14 cellular contexts compared by ENCODE assay signal in the genomic region with DNA sequence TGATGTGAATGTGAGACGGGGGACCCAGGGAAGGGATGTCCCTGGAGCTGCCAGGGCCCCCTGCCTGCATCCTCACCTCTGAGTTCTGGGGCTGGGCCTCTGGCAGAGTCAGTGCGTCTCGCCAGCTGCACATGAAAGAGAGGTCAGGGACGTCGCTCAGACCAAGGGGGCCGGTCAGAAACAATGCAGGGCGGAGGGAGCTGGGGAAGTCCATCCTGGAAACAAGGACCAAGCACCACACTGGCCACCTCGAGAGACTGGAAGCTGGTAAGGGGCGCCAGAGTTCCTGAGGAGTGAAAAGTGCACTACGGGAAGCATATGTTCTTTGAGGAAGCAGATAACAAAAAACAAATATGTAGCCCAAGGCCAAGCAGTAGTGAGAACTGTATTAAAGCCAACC. TPM values are rescaled to one million over a fixed set of nuclear protein-coding genes. Genes with fewer than 3 reads are reported as not detected.
DNase-seq lines count a peak whose midpoint lies in the region; ATAC-seq and TF ChIP-seq lines count a peak whose summit lies in the region.
"Had no signal": no experiment of that assay in that cellular context is flagged by ENCODE, and none has a peak within 500 bp of the region (broad histone marks: within the 10 kb centered on the region; RNA-seq: fewer than 3 reads in every experiment).

No MANE protein-coding gene starts in this region.

- H3K4me3 ChIP-seq in Karpas-422 (ENCODE audit: low read length): no peak overlapping the region
- H3K4me3 ChIP-seq: A549 had no signal

- peak overlapping the region; percentile 94 for H3K4me3 Mint-ChIP-seq in T-helper 2 cell treated with Interferon-gamma antibody and Interleukin-4, amounts not matched to agents 5 μg/mL and 100 μg/mL, for 36 hours
- peak overlapping the region; percentile 92 for H3K4me3 Mint-ChIP-seq in activated B cell treated with CpG ODN at 0.5 μM for 24 hours

- H3K36me3 Mint-ChIP-seq in T-helper 2 cell treated with Interferon-gamma antibody and Interleukin-4, amounts not matched to agents 5 μg/mL and 100 μg/mL, for 36 hours (ENCODE audit: low read depth): peaks cover 13% of the 10 kb centered on the region
- peaks cover 49% of the 10 kb centered on the region for H3K36me3 Mint-ChIP-seq in activated B cell treated with CpG ODN at 0.5 μM for 24 hours (ENCODE audit: low read depth)

- 0 out of 2 replicates have a peak, but pooled peaks cover 6% of the 10 kb centered on the region for H4K20me1 ChIP-seq in Karpas-422 (ENCODE audit: insufficient read depth, low read depth, low read length)

- H3K27me3 ChIP-seq in Karpas-422 (ENCODE audit: low read length): no peaks in the 10 kb centered on the region

- no peak overlapping the region for H3K27ac ChIP-seq in Karpas-422 (ENCODE audit: low read length)
- H3K27ac ChIP-seq: VCaP had no signal

- H3K4me2 ChIP-seq in Karpas-422 (ENCODE audit: low read depth, low read length, poor library complexity, severe bottlenecking): no peak overlapping the region

- no peak overlapping the region for H3K9ac ChIP-seq in Karpas-422 (ENCODE audit: low read length)

- TF ChIP-seq CTCF in activated B cell treated with CpG ODN at 0.5 μM for 24 hours (IDR thresholded peaks at IDR 0.05): no peak

- CTCF ChIA-PET in activated B cell treated with CpG ODN at 0.5 μM for 24 hours (lab: Charles Lee): no interaction called here

- no peaks in the 10 kb centered on the region for H3K9me3 ChIP-seq in Karpas-422 (ENCODE audit: low read length)
- H3K9me3 ChIP-seq: A549 had no signal

- H3K79me2 ChIP-seq in Karpas-422 (ENCODE audit: low read length): peaks cover 32% of the 10 kb centered on the region

- H3K36me3 ChIP-seq in Karpas-422 (ENCODE audit: insufficient read depth, low read length): no peaks in the 10 kb centered on the region

- H3K27me3 Mint-ChIP-seq in T-helper 2 cell treated with Interferon-gamma antibody and Interleukin-4, amounts not matched to agents 5 μg/mL and 100 μg/mL, for 36 hours (ENCODE audit: low read depth): no peaks in the 10 kb centered on the region
- H3K27me3 Mint-ChIP-seq in activated B cell treated with CpG ODN at 0.5 μM for 24 hours: no peaks in the 10 kb centered on the region

- peak overlapping the region; percentile 43 for H3K27ac Mint-ChIP-seq in T-helper 2 cell treated with Interferon-gamma antibody and Interleukin-4, amounts not matched to agents 5 μg/mL and 100 μg/mL, for 36 hours
- no peak overlapping the region for H3K27ac Mint-ChIP-seq in activated B cell treated with CpG ODN at 0.5 μM for 24 hours

- intact Hi-C loops in activated B cell treated with CpG ODN at 0.5 μM for 24 hours (cut with micrococcal nuclease) (loop anchor here (5.0 to 10.0 kb wide), 4 partner anchors 290 to 843 kb away; a partner anchor contains a TSS), left cardiac atrium (cut with DNase I) (loop anchor here (10.0 kb wide), 2 partner anchors 210 to 300 kb away; no protein-coding TSS in a partner anchor)

- no peak for ATAC-seq in activated B cell treated with CpG ODN at 0.5 μM for 24 hours (ENCODE audit: low read depth)
- no peak for ATAC-seq in left cardiac atrium

- no peaks in the 10 kb centered on the region for H3K9me2 ChIP-seq in Karpas-422 (replicated peaks; ENCODE audit: insufficient read depth, low read length)

- H3K4me1 Mint-ChIP-seq in T-helper 2 cell treated with Interferon-gamma antibody and Interleukin-4, amounts not matched to agents 5 μg/mL and 100 μg/mL, for 36 hours (ENCODE audit: low read depth): peaks cover 10% of the 10 kb centered on the region
- H3K4me1 Mint-ChIP-seq in activated B cell treated with CpG ODN at 0.5 μM for 24 hours: peaks cover 18% of the 10 kb centered on the region

- no peak for DNase-seq in T-helper 2 cell treated with Interferon-gamma antibody and Interleukin-4, amounts not matched to agents 5 μg/mL and 100 μg/mL, for 36 hours (ENCODE audit: low spot score)
- no peak for DNase-seq in T-helper 2 cell
- DNase-seq in activated B cell treated with CpG ODN at 0.5 μM for 24 hours: no peak
- peak; percentile 46 for DNase-seq in left cardiac atrium
- DNase-seq in pulmonary artery endothelial cell (ENCODE audit: low read depth, low spot score): peak; percentile 86
- DNase-seq in Karpas-422: no peak
- no peak for DNase-seq in activated CD4-positive, CD25-positive, alpha-beta regulatory T cell (lab: John Stamatoyannopoulos, UW)
- no peak for DNase-seq in iPS-NIHi7 (ENCODE audit: extremely low spot score)
- DNase-seq: NCI-H1092; NCI-H446; RPMI8226; stimulated activated CD4-positive, alpha-beta T cell treated with anti-CD3 and anti-CD28 coated beads, Interleukin-15, amount 100 ng/mL, for 24 hours had no signal

- POLR2A ChIA-PET in activated B cell treated with CpG ODN at 0.5 μM for 24 hours (lab: Charles Lee): no interaction called here

- no peak overlapping the region for H2AFZ ChIP-seq in Karpas-422 (ENCODE audit: low read length)

- H3K9me3 Mint-ChIP-seq in T-helper 2 cell treated with Interferon-gamma antibody and Interleukin-4, amounts not matched to agents 5 μg/mL and 100 μg/mL, for 36 hours: no peaks in the 10 kb centered on the region
- H3K9me3 Mint-ChIP-seq in activated B cell treated with CpG ODN at 0.5 μM for 24 hours: no peaks in the 10 kb centered on the region

- peaks cover 12% of the 10 kb centered on the region for H3K4me1 ChIP-seq in Karpas-422 (ENCODE audit: low read length)

RNA-seq across cellular contexts. Expression of a gene that starts 2.1 kb away (rescaled TPM):
- total RNA-seq in activated B cell treated with CpG ODN at 0.5 μM for 24 hours: 79.6 and 85.1 TPM in 2 replicates
- 10 to 100 TPM; 27.9 to 33.6 TPM for total RNA-seq in left cardiac atrium
- total RNA-seq in pulmonary artery endothelial cell: 13.8 and 21.9 TPM in 2 replicates
- 27.8 and 54.5 TPM in 2 replicates for total RNA-seq in Karpas-422 (2014; rRNA removed; shearing (Covaris generic); ENCODE audit: low replicate concordance)

RNA-seq across cellular contexts. Expression of a gene that starts 6.2 kb away (rescaled TPM):
- total RNA-seq in activated B cell treated with CpG ODN at 0.5 μM for 24 hours (not detected in 2 replicates), left cardiac atrium (under 1 TPM in 1 of 2 donors, not detected in 1; 0.59 TPM), pulmonary artery endothelial cell (not detected in 2 replicates)
- total RNA-seq in Karpas-422 (2014; rRNA removed; shearing (Covaris generic); ENCODE audit: low replicate concordance): not detected in 2 replicates

RNA-seq across cellular contexts. Expression of a gene that starts 39.7 kb away (rescaled TPM):
- not detected in 2 replicates for total RNA-seq in activated B cell treated with CpG ODN at 0.5 μM for 24 hours
- total RNA-seq in left cardiac atrium: not detected
- total RNA-seq in pulmonary artery endothelial cell: under 0.01 and 0.07 TPM in 2 replicates
- total RNA-seq in Karpas-422 (2014; rRNA removed; shearing (Covaris generic); ENCODE audit: low replicate concordance): not detected in 2 replicates

RNA-seq across cellular contexts. Expression of a gene that starts 39.8 kb away (rescaled TPM):
- total RNA-seq in activated B cell treated with CpG ODN at 0.5 μM for 24 hours (13.1 and 15.3 TPM in 2 replicates), left cardiac atrium (10 to 100 TPM; 21.6 to 34.1 TPM), pulmonary artery endothelial cell (25.6 and 30.1 TPM in 2 replicates)
- 26.0 and 55.2 TPM in 2 replicates for total RNA-seq in Karpas-422 (2014; rRNA removed; shearing (Covaris generic); ENCODE audit: low replicate concordance)

RNA-seq across cellular contexts. Expression of a gene that starts 55.0 kb away (rescaled TPM):
- total RNA-seq in activated B cell treated with CpG ODN at 0.5 μM for 24 hours (not detected in 2 replicates), left cardiac atrium (not detected), pulmonary artery endothelial cell (not detected in 2 replicates)
- not detected in 2 replicates for total RNA-seq in Karpas-422 (2014; rRNA removed; shearing (Covaris generic); ENCODE audit: low replicate concordance)

Comparison
In these comparisons a context has a peak if more than half of its experiments do, and no peak if none do; other contexts are left out.
1. DNase-seq: peak in left cardiac atrium (single experiment) and pulmonary artery endothelial cell (single experiment); none in T-helper 2 cell treated with Interferon-gamma antibody and Interleukin-4, amounts not matched to agents 5 μg/mL and 100 μg/mL, for 36 hours (single experiment), T-helper 2 cell (0 of 5), activated B cell treated with CpG ODN at 0.5 μM for 24 hours (single experiment), Karpas-422 (single experiment), activated CD4-positive, CD25-positive, alpha-beta regulatory T cell (0 of 4) and iPS-NIHi7 (single experiment).